In genomic region chr10:86613905-86614304, GRCh38 we compare ENCODE assay signal across 18 cellular contexts. TPM values are rescaled to one million over a fixed set of nuclear protein-coding genes. Genes with fewer than 3 reads are reported as not detected.
DNase-seq lines count a peak whose midpoint lies in the region; ATAC-seq and TF ChIP-seq lines count a peak whose summit lies in the region.
"Had no signal": no experiment of that assay in that cellular context is flagged by ENCODE, and none has a peak within 500 bp of the region (broad histone marks: within the 10 kb centered on the region; RNA-seq: fewer than 3 reads in every experiment).

No MANE protein-coding gene starts in this region.

- H4K5ac ChIP-seq in IMR-90 (ENCODE audit: low read depth, low read length), result no peak overlapping the region

- dilution Hi-C loops in IMR-90 (cut with HindIII; ENCODE audit: low sequenced_read_pairs, unreplicated experiment), result no loop called here

- no peaks in the 10 kb centered on the region for H3K79me2 ChIP-seq in neural progenitor cell (ENCODE audit: low read depth)

- no peaks in the 10 kb centered on the region for H3K79me1 ChIP-seq in IMR-90 (ENCODE audit: low read depth in 1 of 2, low read length in 2 of 2)

- no peak overlapping the region for H2AK9ac ChIP-seq in IMR-90 (replicated peaks; ENCODE audit: low read depth, low read length, poor library complexity)

- H2BK5ac ChIP-seq in IMR-90 (ENCODE audit: low read depth, low read length, poor library complexity, severe bottlenecking), result no peak overlapping the region

- no peaks in the 10 kb centered on the region for H3F3A ChIP-seq in neural progenitor cell (ENCODE audit: low read depth)

- no peak overlapping the region for H3K27ac ChIP-seq in IMR-90 (ENCODE audit: insufficient read depth, low read length)
- H3K27ac ChIP-seq in RWPE2 (ENCODE audit: poor library complexity, severe bottlenecking), result no peak overlapping the region
- peak overlapping the region; percentile 85 to 91 for H3K27ac ChIP-seq in esophagus (ENCODE audit: low read depth in 2 of 2, low read length in 1 of 2)
- H3K27ac ChIP-seq in neural progenitor cell, result no peak overlapping the region
- H3K27ac ChIP-seq: Peyer's patch had no signal

- H3K36me3 ChIP-seq in IMR-90 (ENCODE audit: control insufficient read depth, insufficient read depth, low read length), result no peaks in the 10 kb centered on the region
- no peaks in the 10 kb centered on the region for H3K36me3 ChIP-seq in RWPE2 (ENCODE audit: low read depth)
- no peaks in the 10 kb centered on the region for H3K36me3 ChIP-seq in esophagus (ENCODE audit: control insufficient read depth in 2 of 2, insufficient read depth in 2 of 2, low read length in 1 of 2)
- no peaks in the 10 kb centered on the region for H3K36me3 ChIP-seq in neural progenitor cell
- H3K36me3 ChIP-seq: Peyer's patch had no signal

- H3K27ac Mint-ChIP-seq in neural progenitor cell, result no peak overlapping the region
- H3K27ac Mint-ChIP-seq: H9 had no signal

- no peaks in the 10 kb centered on the region for H3K4me1 Mint-ChIP-seq in neural progenitor cell
- H3K4me1 Mint-ChIP-seq in activated T-cell treated with anti-CD3 and anti-CD28 coated beads, Interleukin-2, amount 50 U/mL, for 4 hours (ENCODE audit: low read depth), result no peaks in the 10 kb centered on the region
- H3K4me1 Mint-ChIP-seq: H9 had no signal

- no peak for TF ChIP-seq RAD21 in IMR-90 (IDR thresholded peaks at IDR 0.05; ENCODE audit: low read length)

- H3K9me3 ChIP-seq in IMR-90 (ENCODE audit: control insufficient read depth, insufficient read depth, low read length) (no peaks in the 10 kb centered on the region), RWPE2 (ENCODE audit: severe bottlenecking) (no peaks in the 10 kb centered on the region), esophagus (ENCODE audit: control insufficient read depth in 2 of 2, insufficient read depth in 1 of 2, low read depth in 1 of 2, low read length in 1 of 2) (no peaks in the 10 kb centered on the region), neural progenitor cell (ENCODE audit: low read depth) (no peaks in the 10 kb centered on the region)
- H3K9me3 ChIP-seq: Peyer's patch had no signal

- in situ Hi-C loops in IMR-90 (cut with MboI; ENCODE audit: low sequenced_read_pairs), result no loop called here

- peaks cover 2% of the 10 kb centered on the region for H3K27me3 Mint-ChIP-seq in neural progenitor cell (ENCODE audit: insufficient read depth, low read depth)
- H3K27me3 Mint-ChIP-seq in activated T-cell treated with anti-CD3 and anti-CD28 coated beads, Interleukin-2, amount 50 U/mL, for 4 hours (ENCODE audit: low read depth), result peaks cover 13% of the 10 kb centered on the region

- no peaks in the 10 kb centered on the region for H3K9me3 Mint-ChIP-seq in neural progenitor cell
- peaks cover 3% of the 10 kb centered on the region for H3K9me3 Mint-ChIP-seq in activated T-cell treated with anti-CD3 and anti-CD28 coated beads, Interleukin-2, amount 50 U/mL, for 4 hours
- H3K9me3 Mint-ChIP-seq: H9 had no signal

- no peak overlapping the region for H3K23ac ChIP-seq in IMR-90 (ENCODE audit: low read depth, low read length)

- no peak overlapping the region for H2AK5ac ChIP-seq in IMR-90 (ENCODE audit: low read depth, low read length)

- H4K20me1 ChIP-seq in IMR-90 (ENCODE audit: insufficient read depth, low read length), result no peaks in the 10 kb centered on the region
- H4K20me1 ChIP-seq in neural progenitor cell (ENCODE audit: low read depth), result no peaks in the 10 kb centered on the region

- no peak overlapping the region for H3K14ac ChIP-seq in IMR-90 (replicated peaks; ENCODE audit: low read depth, low read length)

- no peaks in the 10 kb centered on the region; the same call in none of the 2 replicates for H3K27me3 ChIP-seq in IMR-90 (ENCODE audit: control insufficient read depth, insufficient read depth, low read length)
- no peaks in the 10 kb centered on the region for H3K27me3 ChIP-seq in RWPE2 (ENCODE audit: insufficient read depth, poor library complexity, severe bottlenecking)
- no peaks in the 10 kb centered on the region for H3K27me3 ChIP-seq in esophagus (ENCODE audit: control insufficient read depth in 1 of 2, insufficient read depth in 2 of 2, low read length in 2 of 2)
- no peaks in the 10 kb centered on the region for H3K27me3 ChIP-seq in neural progenitor cell
- H3K27me3 ChIP-seq: Peyer's patch had no signal

- POLR2A ChIA-PET in IMR-90 (lab: Charles Lee; ENCODE audit: unreplicated experiment), result no interaction called here

- H2AFZ ChIP-seq in IMR-90 (replicated peaks; ENCODE audit: low read length, poor library complexity) (no peak overlapping the region), neural progenitor cell (replicated peaks) (no peak overlapping the region)

- no peak overlapping the region for H4K91ac ChIP-seq in IMR-90 (ENCODE audit: insufficient read depth, low read depth, low read length)

- H2BK15ac ChIP-seq in IMR-90 (ENCODE audit: low read depth, low read length), result no peak overlapping the region

- H3K4me3 Mint-ChIP-seq in neural progenitor cell, result peak overlapping the region; percentile 4
- H3K4me3 Mint-ChIP-seq in activated T-cell treated with anti-CD3 and anti-CD28 coated beads, Interleukin-2, amount 50 U/mL, for 4 hours, result no peak overlapping the region
- H3K4me3 Mint-ChIP-seq: H9 had no signal

- WGBS in IMR-90 (ENCODE audit: extremely low coverage in 2 of 2, insufficient read length in 1 of 2), 2 experiments, result 76% methylated on average over 3 of the region's 6 CpGs; no CpG with 5 or more reads in 1 of the 2 experiments
- WGBS in esophagus, 2 donors, result 47 to 66% methylated on average over 6 of the region's 6 CpGs

- no peak overlapping the region for H3K4ac ChIP-seq in IMR-90 (ENCODE audit: low read depth, low read length)

- intact Hi-C loops in IMR-90 (cut with micrococcal nuclease), result no loop called here

- no peak for TF ChIP-seq POLR2A in IMR-90 (IDR thresholded peaks at IDR 0.05; ENCODE audit: low read depth, low read length)

- TF ChIP-seq CTCF in IMR-90 (conservative IDR thresholded peaks at IDR 0.05; ENCODE audit: low read depth, low read length) (no peak), RWPE2 (IDR thresholded peaks at IDR 0.05; ENCODE audit: poor library complexity, severe bottlenecking) (no peak), neural progenitor cell (IDR thresholded peaks at IDR 0.05) (no peak)

- H3K4me3 ChIP-seq in IMR-90 (ENCODE audit: insufficient read depth, low read depth, low read length) (no peak overlapping the region), RWPE2 (ENCODE audit: severe bottlenecking) (no peak overlapping the region), esophagus (ENCODE audit: low read depth in 1 of 2, low read length in 2 of 2) (no peak overlapping the region), neural progenitor cell (no peak overlapping the region)
- H3K4me3 ChIP-seq: Peyer's patch had no signal

- H3K9me1 ChIP-seq in IMR-90 (ENCODE audit: insufficient read depth, low read length), result 0 out of 2 replicates have a peak, but pooled peaks cover 3% of the 10 kb centered on the region

- H3K36me3 Mint-ChIP-seq in neural progenitor cell, result no peaks in the 10 kb centered on the region
- H3K36me3 Mint-ChIP-seq in activated T-cell treated with anti-CD3 and anti-CD28 coated beads, Interleukin-2, amount 50 U/mL, for 4 hours (ENCODE audit: insufficient read depth), result no peaks in the 10 kb centered on the region

- DNase-seq in IMR-90 (peak; percentile 42), RWPE2 (ENCODE audit: low spot score) (no peak), neural progenitor cell (ENCODE audit: low spot score) (no peak), NCI-H2227 treated with DMSO at 0.1 percent for 48 hours (lab: John Stamatoyannopoulos, UW) (no peak), cerebellar nuclear complex (lab: John Stamatoyannopoulos, UW) (no peak), NCI-H1092 treated with DMSO at 0.1 percent for 48 hours (lab: John Stamatoyannopoulos, UW) (no peak)
- DNase-seq in activated T-cell treated with anti-CD3 and anti-CD28 coated beads, Interleukin-2, amount 50 U/mL, for 4 hours, result no peak
- DNase-seq: COR-L47, DMS153, H9, Karpas-422, MM.1S, NCI-H1105, NCI-H187 treated with DMSO at 0.1 percent for 48 hours, NCI-H510A treated with DMSO at 0.1 percent for 48 hours, Peyer's patch, SHP77 had no signal

- no peak overlapping the region for H2BK120ac ChIP-seq in IMR-90 (ENCODE audit: low read depth, low read length)

- no peak overlapping the region for H3K56ac ChIP-seq in IMR-90 (ENCODE audit: extremely low read depth, insufficient read depth, low read length)

- H2BK20ac ChIP-seq in IMR-90 (ENCODE audit: low read depth, low read length), result no peak overlapping the region

- no peak overlapping the region for H3K18ac ChIP-seq in IMR-90 (ENCODE audit: low read depth, low read length)

- H3K4me1 ChIP-seq in IMR-90 (ENCODE audit: control insufficient read depth, insufficient read depth, low read length), result no peaks in the 10 kb centered on the region
- H3K4me1 ChIP-seq in RWPE2 (ENCODE audit: insufficient read depth, poor library complexity, severe bottlenecking), result no peaks in the 10 kb centered on the region
- H3K4me1 ChIP-seq in esophagus (ENCODE audit: control insufficient read depth in 2 of 2, insufficient read depth in 2 of 2, low read length in 1 of 2), result peaks cover 0 to 2% of the 10 kb centered on the region in 2 donors
- H3K4me1 ChIP-seq in neural progenitor cell, result no peaks in the 10 kb centered on the region
- H3K4me1 ChIP-seq: Peyer's patch had no signal

- no peak overlapping the region for H4K8ac ChIP-seq in IMR-90 (ENCODE audit: low read depth in 2 of 2, low read length in 2 of 2)

- BruUV-seq in IMR-90 (replicated peaks; lab: Mats Ljungman, UMichigan), result no TSS peak

- no peak overlapping the region for H3K4me2 ChIP-seq in IMR-90 (ENCODE audit: low read depth, low read length)
- H3K4me2 ChIP-seq in neural progenitor cell, result no peak overlapping the region

- CTCF ChIA-PET in IMR-90 (lab: Yijun Ruan, JAX), result no interaction called here

- ATAC-seq in IMR-90 (ENCODE audit: low read depth) (peak; percentile 11; the same call in 1 of the 2 replicates), RWPE2 (ENCODE audit: low read depth) (peak; percentile 52)
- no peak for ATAC-seq in activated T-cell treated with anti-CD3 and anti-CD28 coated beads, Interleukin-2, amount 50 U/mL, for 4 hours

- no peak overlapping the region for H3K9ac ChIP-seq in IMR-90 (ENCODE audit: low read depth, low read length)
- H3K9ac ChIP-seq in neural progenitor cell, result no peak overlapping the region

RNA-seq across cellular contexts. Expression of gene OPN4, which starts 40.4 kb away (rescaled TPM):
- total RNA-seq in IMR-90 (2012; rRNA removed), result not detected in 2 replicates
- polyA plus RNA-seq in IMR-90 (2012; rRNA removed), result 0.03 TPM in 1 of 2 replicates, not detected in the other
- not detected in 2 replicates for polyA plus RNA-seq in IMR-90 (2012; cell fraction: cytosol; rRNA removed)
- polyA plus RNA-seq in IMR-90 (2012; cell fraction: nucleus; rRNA removed; ENCODE audit: low replicate concordance), result 0.04 and 0.05 TPM in 2 replicates
- polyA plus RNA-seq in esophagus, result under 1 TPM in 1 of 2 donors, not detected in 1; 0.02 TPM
- not detected in 2 replicates for total RNA-seq in neural progenitor cell (ENCODE audit: low replicate concordance)
- total RNA-seq in activated T-cell treated with anti-CD3 and anti-CD28 coated beads, Interleukin-2, amount 50 U/mL, for 4 hours, result not detected
- total RNA-seq: H9, Peyer's patch had no signal

RNA-seq across cellular contexts. Expression of gene LDB3, which starts 54.4 kb away (rescaled TPM):
- total RNA-seq in IMR-90 (2012; rRNA removed) (0.28 and 0.36 TPM in 2 replicates), neural progenitor cell (ENCODE audit: low replicate concordance) (0.03 TPM in 1 of 2 replicates, not detected in the other)
- polyA plus RNA-seq in IMR-90 (2012; rRNA removed) (2.6 and 3.2 TPM in 2 replicates), esophagus (1 to 10 TPM; 1.4 to 2.4 TPM)
- 1.6 and 1.7 TPM in 2 replicates for polyA plus RNA-seq in IMR-90 (2012; cell fraction: cytosol; rRNA removed)
- 2.6 and 4.0 TPM in 2 replicates for polyA plus RNA-seq in IMR-90 (2012; cell fraction: nucleus; rRNA removed; ENCODE audit: low replicate concordance)
- under 1 TPM in 2 of 3 donors, not detected in 1; 0.03 to 0.24 TPM for total RNA-seq in activated T-cell treated with anti-CD3 and anti-CD28 coated beads, Interleukin-2, amount 50 U/mL, for 4 hours

Comparison
In these comparisons a context has a peak if more than half of its experiments do, and no peak if none do; other contexts are left out.
1. ATAC-seq: peak in IMR-90 (single experiment) and RWPE2 (single experiment); none in activated T-cell treated with anti-CD3 and anti-CD28 coated beads, Interleukin-2, amount 50 U/mL, for 4 hours (0 of 2).
2. H3K27ac ChIP-seq: peak in esophagus (2 of 2); none in IMR-90 (single experiment), RWPE2 (single experiment) and neural progenitor cell (single experiment).